Comparison of ENCODE assay signal across 2 cellular contexts in the genomic region with DNA sequence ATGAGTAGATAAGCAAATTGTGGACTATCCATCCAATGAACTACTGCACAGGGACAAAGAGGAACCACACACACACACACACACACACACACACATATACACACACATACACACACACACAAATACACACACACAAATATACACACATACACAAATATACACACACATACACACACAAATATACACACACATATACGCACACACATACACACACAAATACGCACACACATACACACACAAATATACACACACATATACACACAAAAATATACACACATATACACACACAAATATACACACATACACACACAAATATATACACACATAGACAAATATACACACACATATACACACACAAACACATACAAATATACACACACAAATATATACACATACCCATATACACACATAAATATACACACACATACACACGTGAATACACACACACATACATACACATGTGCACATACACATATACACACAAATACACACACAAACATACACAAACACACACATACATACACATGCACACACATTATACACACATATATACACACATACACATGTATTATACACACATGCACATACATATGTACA.
TF ChIP-seq lines count a peak whose summit lies in the region.

No MANE protein-coding gene starts in this region.

TF ChIP-seq in K562, 482 proteins besides CTCF, POLR2A, EP300 and RAD21 (continued from another document):
- TF ChIP-seq, protein P1, sequence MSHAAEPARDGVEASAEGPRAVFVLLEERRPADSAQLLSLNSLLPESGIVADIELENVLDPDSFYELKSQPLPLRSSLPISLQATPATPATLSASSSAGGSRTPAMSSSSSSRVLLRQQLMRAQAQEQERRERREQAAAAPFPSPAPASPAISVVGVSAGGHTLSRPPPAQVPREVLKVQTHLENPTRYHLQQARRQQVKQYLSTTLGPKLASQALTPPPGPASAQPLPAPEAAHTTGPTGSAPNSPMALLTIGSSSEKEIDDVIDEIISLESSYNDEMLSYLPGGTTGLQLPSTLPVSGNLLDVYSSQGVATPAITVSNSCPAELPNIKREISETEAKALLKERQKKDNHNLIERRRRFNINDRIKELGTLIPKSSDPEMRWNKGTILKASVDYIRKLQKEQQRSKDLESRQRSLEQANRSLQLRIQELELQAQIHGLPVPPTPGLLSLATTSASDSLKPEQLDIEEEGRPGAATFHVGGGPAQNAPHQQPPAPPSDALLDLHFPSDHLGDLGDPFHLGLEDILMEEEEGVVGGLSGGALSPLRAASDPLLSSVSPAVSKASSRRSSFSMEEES (CRISPR knock-in tag; IDR thresholded peaks at IDR 0.05), result no peak

TF ChIP-seq in GM23338, 12 proteins besides CTCF, POLR2A, EP300 and RAD21 (continued from another document):
- TF ChIP-seq, protein P2, sequence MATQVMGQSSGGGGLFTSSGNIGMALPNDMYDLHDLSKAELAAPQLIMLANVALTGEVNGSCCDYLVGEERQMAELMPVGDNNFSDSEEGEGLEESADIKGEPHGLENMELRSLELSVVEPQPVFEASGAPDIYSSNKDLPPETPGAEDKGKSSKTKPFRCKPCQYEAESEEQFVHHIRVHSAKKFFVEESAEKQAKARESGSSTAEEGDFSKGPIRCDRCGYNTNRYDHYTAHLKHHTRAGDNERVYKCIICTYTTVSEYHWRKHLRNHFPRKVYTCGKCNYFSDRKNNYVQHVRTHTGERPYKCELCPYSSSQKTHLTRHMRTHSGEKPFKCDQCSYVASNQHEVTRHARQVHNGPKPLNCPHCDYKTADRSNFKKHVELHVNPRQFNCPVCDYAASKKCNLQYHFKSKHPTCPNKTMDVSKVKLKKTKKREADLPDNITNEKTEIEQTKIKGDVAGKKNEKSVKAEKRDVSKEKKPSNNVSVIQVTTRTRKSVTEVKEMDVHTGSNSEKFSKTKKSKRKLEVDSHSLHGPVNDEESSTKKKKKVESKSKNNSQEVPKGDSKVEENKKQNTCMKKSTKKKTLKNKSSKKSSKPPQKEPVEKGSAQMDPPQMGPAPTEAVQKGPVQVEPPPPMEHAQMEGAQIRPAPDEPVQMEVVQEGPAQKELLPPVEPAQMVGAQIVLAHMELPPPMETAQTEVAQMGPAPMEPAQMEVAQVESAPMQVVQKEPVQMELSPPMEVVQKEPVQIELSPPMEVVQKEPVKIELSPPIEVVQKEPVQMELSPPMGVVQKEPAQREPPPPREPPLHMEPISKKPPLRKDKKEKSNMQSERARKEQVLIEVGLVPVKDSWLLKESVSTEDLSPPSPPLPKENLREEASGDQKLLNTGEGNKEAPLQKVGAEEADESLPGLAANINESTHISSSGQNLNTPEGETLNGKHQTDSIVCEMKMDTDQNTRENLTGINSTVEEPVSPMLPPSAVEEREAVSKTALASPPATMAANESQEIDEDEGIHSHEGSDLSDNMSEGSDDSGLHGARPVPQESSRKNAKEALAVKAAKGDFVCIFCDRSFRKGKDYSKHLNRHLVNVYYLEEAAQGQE (IDR thresholded peaks at IDR 0.05; ENCODE audit: unreplicated experiment), result no peak
- TF ChIP-seq JUNB (IDR thresholded peaks at IDR 0.05; ENCODE audit: unreplicated experiment) (no peak), POLR2AphosphoS5 (IDR thresholded peaks at IDR 0.05; ENCODE audit: low read depth) (no peak), CREB1 (CRISPR knock-in tag; IDR thresholded peaks at IDR 0.05; ENCODE audit: low read depth) (no peak), EZH2phosphoT487 (IDR thresholded peaks at IDR 0.05; ENCODE audit: unreplicated experiment) (no peak)
